In genomic region chr2:46695283-46695682, GRCh38 we compare ENCODE assay signal across 20 cellular contexts. TPM values are rescaled to one million over a fixed set of nuclear protein-coding genes. Genes with fewer than 3 reads are reported as not detected.
A peak's percentile ranks its signal among the peaks of the same experiment; 100 is the strongest.
DNase-seq lines count a peak whose midpoint lies in the region; ATAC-seq and TF ChIP-seq lines count a peak whose summit lies in the region.
"Had no signal": no experiment of that assay in that cellular context is flagged by ENCODE, and none has a peak within 500 bp of the region (broad histone marks: within the 10 kb centered on the region; RNA-seq: fewer than 3 reads in every experiment).

No MANE protein-coding gene starts in this region.

- no peaks in the 10 kb centered on the region for H3K9me3 Mint-ChIP-seq in WTC11
- H3K9me3 Mint-ChIP-seq: T-helper 1 cell treated with Interleukin-12 subunit alpha and Interleukin-12 subunit beta and Interleukin-4 antibody, amounts not matched to agents 30 μg/mL and 1 μg/mL, for 36 hours had no signal

- no peaks in the 10 kb centered on the region for H3K9me3 ChIP-seq in MG63
- H3K9me3 ChIP-seq in mammary epithelial cell (replicated peaks; ENCODE audit: insufficient read depth, low read length): no peaks in the 10 kb centered on the region
- H3K9me3 ChIP-seq in mesenchymal stem cell (ENCODE audit: control insufficient read depth, low read length): no peaks in the 10 kb centered on the region
- H3K9me3 ChIP-seq in sigmoid colon: no peaks in the 10 kb centered on the region
- peaks cover 0 to 3% of the 10 kb centered on the region in 2 donors for H3K9me3 ChIP-seq in neuronal stem cell (replicated peaks in 1 of 2; ENCODE audit: control insufficient read depth in 2 of 2, insufficient read depth in 1 of 2, low read depth in 1 of 2, low read length in 2 of 2)
- H3K9me3 ChIP-seq: lower lobe of right lung, right atrium auricular region had no signal

- no peak overlapping the region for H3K18ac ChIP-seq in mesenchymal stem cell (ENCODE audit: low read depth in 1 of 2, low read length in 2 of 2)
- no peak overlapping the region for H3K18ac ChIP-seq in neuronal stem cell (ENCODE audit: low read length)

- no peaks in the 10 kb centered on the region for H3K79me1 ChIP-seq in mesenchymal stem cell (replicated peaks; ENCODE audit: low read length, poor library complexity, severe bottlenecking)
- no peaks in the 10 kb centered on the region for H3K79me1 ChIP-seq in neuronal stem cell (ENCODE audit: low read depth, low read length)

- no peak for TF ChIP-seq CTCF in mammary epithelial cell (conservative IDR thresholded peaks at IDR 0.05 in 1 of 2, IDR thresholded peaks at IDR 0.05 in 1 of 2; ENCODE audit: extremely low read depth in 1 of 2, insufficient read depth in 1 of 2, low read depth in 1 of 2, low read length in 2 of 2)
- no peak for TF ChIP-seq CTCF in sigmoid colon (IDR thresholded peaks at IDR 0.05)
- TF ChIP-seq CTCF in WTC11 (IDR thresholded peaks at IDR 0.05): no peak

- ATAC-seq in WTC11: no peak
- ATAC-seq: lower lobe of right lung had no signal

- H2AFZ ChIP-seq in mammary epithelial cell (ENCODE audit: low read depth, low read length) (no peak overlapping the region), mesenchymal stem cell (ENCODE audit: low read depth, low read length) (no peak overlapping the region), neuronal stem cell (ENCODE audit: low read length) (no peak overlapping the region)

- peaks cover 19% of the 10 kb centered on the region for H3K4me1 Mint-ChIP-seq in WTC11

- no peak for TF ChIP-seq POLR2A in sigmoid colon (IDR thresholded peaks at IDR 0.05)

- H2BK120ac ChIP-seq in mesenchymal stem cell (ENCODE audit: low read depth, low read length): no peak overlapping the region
- no peak overlapping the region for H2BK120ac ChIP-seq in neuronal stem cell (ENCODE audit: low read depth, low read length)

- H2AK5ac ChIP-seq in mesenchymal stem cell (ENCODE audit: low read length, severe bottlenecking) (no peak overlapping the region), neuronal stem cell (ENCODE audit: low read depth, low read length) (no peak overlapping the region)

- H4K91ac ChIP-seq in mesenchymal stem cell (ENCODE audit: low read length) (peak overlapping the region; percentile 43), neuronal stem cell (ENCODE audit: low read depth, low read length, poor library complexity) (no peak overlapping the region)

- WGBS in mammary epithelial cell (ENCODE audit: low coverage, missing lambda C conversion rate): 50% methylated on average over 1 of the region's 1 CpG
- WGBS in mesenchymal stem cell: 100% methylated on average over 1 of the region's 1 CpG
- WGBS in sigmoid colon, 2 donors: 90 to 91% methylated on average over 1 of the region's 1 CpG
- no CpG with 5 or more reads among the region's 1 CpG for WGBS in neuronal stem cell (ENCODE audit: extremely low coverage in 2 of 2, insufficient read length in 2 of 2, insufficient replicate concordance in 1 of 2), 2 donors

- no peak overlapping the region for H3K4me2 ChIP-seq in mammary epithelial cell (ENCODE audit: insufficient read depth, low read depth, low read length)
- no peak overlapping the region for H3K4me2 ChIP-seq in mesenchymal stem cell (ENCODE audit: low read length, poor library complexity, severe bottlenecking)
- no peak overlapping the region for H3K4me2 ChIP-seq in neuronal stem cell (ENCODE audit: insufficient read depth, low read length, poor library complexity, severe bottlenecking)

- no peak overlapping the region for H3K4me3 Mint-ChIP-seq in WTC11
- H3K4me3 Mint-ChIP-seq: T-helper 1 cell treated with Interleukin-12 subunit alpha and Interleukin-12 subunit beta and Interleukin-4 antibody, amounts not matched to agents 30 μg/mL and 1 μg/mL, for 36 hours had no signal

- H3K36me3 Mint-ChIP-seq in WTC11: no peaks in the 10 kb centered on the region

- no peaks in the 10 kb centered on the region for H4K20me1 ChIP-seq in mammary epithelial cell (ENCODE audit: insufficient read depth, low read length)

- H2BK12ac ChIP-seq in mesenchymal stem cell (ENCODE audit: low read length in 2 of 2) (peak overlapping the region in 1 of 2 experiments; percentile 14), neuronal stem cell (ENCODE audit: low read length) (no peak overlapping the region)

- H2BK5ac ChIP-seq in mesenchymal stem cell (ENCODE audit: low read depth, low read length, poor library complexity, severe bottlenecking) (no peak overlapping the region), neuronal stem cell (ENCODE audit: low read length) (no peak overlapping the region)

- peak; percentile 35 for DNase-seq in GDM1 (lab: John Stamatoyannopoulos, UW)
- peak; percentile 24 for DNase-seq in MG63
- DNase-seq in mammary epithelial cell: peak; percentile 36
- no peak for DNase-seq in mesenchymal stem cell
- DNase-seq in sigmoid colon: no peak
- no peak for DNase-seq in WTC11 (ENCODE audit: low spot score)
- no peak for DNase-seq in NCI-H82 (lab: John Stamatoyannopoulos, UW)
- no peak for DNase-seq in neuronal stem cell (ENCODE audit: low spot score)
- DNase-seq: activated CD4-positive, alpha-beta T cell treated with anti-CD3 and anti-CD28 coated beads, Interleukin-2, amount 50 U/mL, for 48 hours; activated effector memory CD4-positive, alpha-beta T cell treated with anti-CD3 and anti-CD28 coated beads, Interleukin-2, amount 50 U/mL, for 16 hours; AML-193; lower lobe of right lung; NCI-H1417; NCI-H748 treated with DMSO at 0.1 percent for 48 hours; OCI-M1; SHP77; WERI-Rb-1 had no signal

- peaks cover 3% of the 10 kb centered on the region; the same call in 1 of the 2 replicates for H3K27me3 Mint-ChIP-seq in WTC11 (ENCODE audit: low read depth)

- CTCF ChIA-PET in mammary epithelial cell (lab: Charles Lee; ENCODE audit: low non-redundant PET) (no interaction called here), WTC11 (lab: Charles Lee) (no interaction called here)

- peak overlapping the region in 1 of 2 experiments; percentile 23 for H3K14ac ChIP-seq in mesenchymal stem cell (ENCODE audit: low read length in 2 of 2)
- H3K14ac ChIP-seq in neuronal stem cell (ENCODE audit: low read length): no peak overlapping the region

- H3K4ac ChIP-seq in mesenchymal stem cell (ENCODE audit: low read depth in 1 of 2, low read length in 2 of 2): no peak overlapping the region
- no peak overlapping the region for H3K4ac ChIP-seq in neuronal stem cell (ENCODE audit: low read length)

- H3K36me3 ChIP-seq in MG63: no peaks in the 10 kb centered on the region
- no peaks in the 10 kb centered on the region for H3K36me3 ChIP-seq in mammary epithelial cell (ENCODE audit: insufficient read depth, low read length)
- no peaks in the 10 kb centered on the region for H3K36me3 ChIP-seq in mesenchymal stem cell (ENCODE audit: control insufficient read depth in 1 of 2, insufficient read depth in 2 of 2, low read depth in 1 of 2, low read length in 2 of 2)
- H3K36me3 ChIP-seq in sigmoid colon: no peaks in the 10 kb centered on the region
- no peaks in the 10 kb centered on the region for H3K36me3 ChIP-seq in neuronal stem cell (replicated peaks in 1 of 2; ENCODE audit: control insufficient read depth in 2 of 2, insufficient read depth in 2 of 2, low read length in 2 of 2)
- H3K36me3 ChIP-seq: lower lobe of right lung, right atrium auricular region, WERI-Rb-1 had no signal

- intact Hi-C loops in mammary epithelial cell (cut with micrococcal nuclease): no loop called here
- intact Hi-C loops in sigmoid colon (cut with DNase I): no loop called here

- H3K23ac ChIP-seq in mesenchymal stem cell (ENCODE audit: low read length in 2 of 2) (peak overlapping the region in 1 of 2 experiments; percentile 9), neuronal stem cell (ENCODE audit: low read depth, low read length, poor library complexity) (no peak overlapping the region)

- H3K4me1 ChIP-seq in mammary epithelial cell (ENCODE audit: insufficient read depth, low read length) (no peaks in the 10 kb centered on the region), mesenchymal stem cell (ENCODE audit: control insufficient read depth, insufficient read depth, low read depth, low read length) (no peaks in the 10 kb centered on the region), sigmoid colon (peaks cover 0 to 5% (median 2%) of the 10 kb centered on the region in 4 donors), neuronal stem cell (ENCODE audit: control insufficient read depth in 2 of 2, insufficient read depth in 1 of 2, low read depth in 1 of 2, low read length in 2 of 2) (peaks cover 0 to 2% of the 10 kb centered on the region in 2 donors)

- in situ Hi-C loops in mammary epithelial cell (cut with MboI; ENCODE audit: low sequenced_read_pairs in 2 of 2): no loop called here

- POLR2A ChIA-PET in WTC11 (lab: Charles Lee): no interaction called here

- H3K79me2 ChIP-seq in mammary epithelial cell (ENCODE audit: insufficient read depth, low read length): peaks cover 12% of the 10 kb centered on the region

- H4K8ac ChIP-seq in mesenchymal stem cell (ENCODE audit: low read length) (no peak overlapping the region), neuronal stem cell (ENCODE audit: low read depth, low read length) (no peak overlapping the region)

- H3K9ac ChIP-seq in mammary epithelial cell (ENCODE audit: insufficient read depth, low read length) (no peak overlapping the region), mesenchymal stem cell (ENCODE audit: low read length) (no peak overlapping the region), neuronal stem cell (ENCODE audit: low read depth, low read length, poor library complexity) (no peak overlapping the region)

- no peak for TF ChIP-seq EP300 in sigmoid colon (IDR thresholded peaks at IDR 0.05)

- H3K27ac Mint-ChIP-seq in WTC11: no peak overlapping the region
- H3K27ac Mint-ChIP-seq: T-helper 1 cell treated with Interleukin-12 subunit alpha and Interleukin-12 subunit beta and Interleukin-4 antibody, amounts not matched to agents 30 μg/mL and 1 μg/mL, for 36 hours had no signal

- H3K27ac ChIP-seq in mammary epithelial cell (ENCODE audit: insufficient read depth, low read depth, low read length): no peak overlapping the region
- H3K27ac ChIP-seq in mesenchymal stem cell (ENCODE audit: low read length, poor library complexity, severe bottlenecking): no peak overlapping the region
- no peak overlapping the region for H3K27ac ChIP-seq in sigmoid colon
- H3K27ac ChIP-seq in neuronal stem cell (replicated peaks; ENCODE audit: low read length): no peak overlapping the region
- H3K27ac ChIP-seq: coronary artery, lower lobe of right lung, right atrium auricular region, WERI-Rb-1 had no signal

- no peaks in the 10 kb centered on the region for H3K27me3 ChIP-seq in MG63
- H3K27me3 ChIP-seq in mammary epithelial cell (ENCODE audit: insufficient read depth, low read length): no peaks in the 10 kb centered on the region
- H3K27me3 ChIP-seq in mesenchymal stem cell (ENCODE audit: control insufficient read depth in 1 of 2, insufficient read depth in 1 of 2, low read length in 2 of 2): no peaks in the 10 kb centered on the region
- no peaks in the 10 kb centered on the region for H3K27me3 ChIP-seq in sigmoid colon
- H3K27me3 ChIP-seq in neuronal stem cell (ENCODE audit: control insufficient read depth in 3 of 3, insufficient read depth in 3 of 3, low read depth in 1 of 3, low read length in 3 of 3): peaks cover 0 to 16% (median 0%) of the 10 kb centered on the region in 3 experiments
- H3K27me3 ChIP-seq: right atrium auricular region had no signal

- dilution Hi-C loops in mammary epithelial cell (cut with HindIII; ENCODE audit: low sequenced_read_pairs): no loop called here

- no TSS peak for BruUV-seq in mammary epithelial cell (replicated peaks; lab: Mats Ljungman, UMichigan)

- no peak overlapping the region for H3K4me3 ChIP-seq in MG63
- H3K4me3 ChIP-seq in mammary epithelial cell (replicated peaks in 1 of 3; ENCODE audit: insufficient read depth in 1 of 3, low read depth in 2 of 3, low read length in 3 of 3): no peak overlapping the region
- H3K4me3 ChIP-seq in mesenchymal stem cell (ENCODE audit: insufficient read depth in 1 of 2, low read depth in 1 of 2, low read length in 2 of 2): no peak overlapping the region
- no peak overlapping the region for H3K4me3 ChIP-seq in sigmoid colon
- no peak overlapping the region for H3K4me3 ChIP-seq in neuronal stem cell (ENCODE audit: low read length in 2 of 2)
- H3K4me3 ChIP-seq: coronary artery, lower lobe of right lung, right atrium auricular region had no signal

- H2BK15ac ChIP-seq in mesenchymal stem cell (ENCODE audit: low read depth, poor library complexity, severe bottlenecking) (no peak overlapping the region), neuronal stem cell (ENCODE audit: low read length) (no peak overlapping the region)

RNA-seq across cellular contexts. Expression of gene SOCS5, which starts 3.8 kb away (rescaled TPM):
- 18.4 and 28.1 TPM in 2 replicates for total RNA-seq in MG63 (2014; rRNA removed; shearing (Covaris generic); ENCODE audit: low replicate concordance)
- total RNA-seq in mammary epithelial cell (10 to 100 TPM in 1 of 2 donors, 1 to 10 TPM in 1; 9.3 to 21.5 TPM), sigmoid colon (10 to 100 TPM; 39.0 to 59.0 (median 49.1) TPM), WTC11 (2021) (12.1 to 13.5 TPM (median 13.1 TPM) in 3 replicates)
- polyA plus RNA-seq in mammary epithelial cell (6.7 TPM), sigmoid colon (1 to 10 TPM; 3.9 to 7.8 (median 7.4) TPM)
- polyA minus RNA-seq in mammary epithelial cell: 14.8 TPM
- 17.2 TPM for polyA plus RNA-seq in mesenchymal stem cell (2013, experiment 1 of 2)
- 17.6 TPM for polyA plus RNA-seq in mesenchymal stem cell (2013, experiment 2 of 2)
- polyA plus RNA-seq in neuronal stem cell (2013, experiment 1 of 2): 10.5 TPM
- 10.7 TPM for polyA plus RNA-seq in neuronal stem cell (2013, experiment 2 of 2)

Comparison
In these comparisons a context has a peak if more than half of its experiments do, and no peak if none do; other contexts are left out.
1. DNase-seq: peak in GDM1 (single experiment), MG63 (single experiment) and mammary epithelial cell (single experiment); none in mesenchymal stem cell (single experiment), sigmoid colon (single experiment), WTC11 (single experiment), NCI-H82 (single experiment) and neuronal stem cell (single experiment).